ENCODE assay signal across 1 cellular context in genomic region chr4:79298027-79298426, GRCh38.
TF ChIP-seq lines count a peak whose summit lies in the region.

No MANE protein-coding gene starts in this region.

TF ChIP-seq in GM12878, 131 proteins besides CTCF, POLR2A, EP300 and RAD21 (continued from another document):
- TF ChIP-seq MYC (IDR thresholded peaks at IDR 0.05; ENCODE audit: insufficient read depth, insufficient read length, insufficient replicate concordance, low read length, severe bottlenecking) (no peak), CHD1 (IDR thresholded peaks at IDR 0.05; ENCODE audit: low read depth, low read length) (no peak), SPI1 (IDR thresholded peaks at IDR 0.05; ENCODE audit: borderline replicate concordance, insufficient read depth, low read depth, low read length) (no peak)
